Comparison of ENCODE assay signal across 8 cellular contexts in genomic region chr13:44917589-44918322, GRCh38.
DNase-seq lines count a peak whose midpoint lies in the region; ATAC-seq and TF ChIP-seq lines count a peak whose summit lies in the region.

No MANE protein-coding gene starts in this region.

- H3K9me3 Mint-ChIP-seq in activated naive CD8-positive, alpha-beta T cell treated with anti-CD3 and anti-CD28 coated beads for 36 hours = no peaks in the 10 kb centered on the region
- H3K9me3 Mint-ChIP-seq in glutamatergic neuron (ENCODE audit: unreplicated experiment) = peaks cover 3% of the 10 kb centered on the region

- peak; percentile 84 for TF ChIP-seq POLR2A in NB4 (IDR thresholded peaks at IDR 0.05; ENCODE audit: extremely low read depth, insufficient read length)

- no peaks in the 10 kb centered on the region for H3K79me2 ChIP-seq in SK-N-SH (ENCODE audit: insufficient read depth)

- H3K4me3 ChIP-seq in NB4 (ENCODE audit: low read depth, low read length) = peak overlapping the region; percentile 77
- H3K4me3 ChIP-seq in SK-N-SH (ENCODE audit: low read depth in 2 of 2, low read length in 1 of 2) = peak overlapping the region; percentile 58 to 64

- peaks cover 8 to 20% of the 10 kb centered on the region in 2 experiments; a peak in 3 of 4 replicates for H3K4me1 ChIP-seq in SK-N-SH (ENCODE audit: control insufficient read depth in 1 of 2, insufficient read depth in 2 of 2, low read depth in 1 of 2, low read length in 1 of 2)

- POLR2A ChIA-PET in SK-N-SH (lab: Yijun Ruan, JAX) = no interaction called here

- ATAC-seq in HG02571 (IDR thresholded peaks at IDR 0.05; ENCODE audit: unreplicated experiment) = peak; percentile 71

- H3K9me3 ChIP-seq in SK-N-SH = no peaks in the 10 kb centered on the region

- H3F3A ChIP-seq in SK-N-SH (replicated peaks; ENCODE audit: insufficient read depth) = peaks cover 18% of the 10 kb centered on the region

- peak overlapping the region; percentile 86 for H2AFZ ChIP-seq in SK-N-SH (ENCODE audit: low read depth)

- H3K4me1 Mint-ChIP-seq in activated naive CD8-positive, alpha-beta T cell treated with anti-CD3 and anti-CD28 coated beads for 36 hours = no peaks in the 10 kb centered on the region
- H3K4me1 Mint-ChIP-seq in glutamatergic neuron (ENCODE audit: low read depth, unreplicated experiment) = peaks cover 2% of the 10 kb centered on the region

- H3K27me3 Mint-ChIP-seq in activated naive CD8-positive, alpha-beta T cell treated with anti-CD3 and anti-CD28 coated beads for 36 hours = no peaks in the 10 kb centered on the region
- peaks cover under 1% of the 10 kb centered on the region for H3K27me3 Mint-ChIP-seq in glutamatergic neuron (ENCODE audit: unreplicated experiment)

- H3K9ac ChIP-seq in SK-N-SH = peak overlapping the region; percentile 84

- H3K27ac Mint-ChIP-seq in activated naive CD8-positive, alpha-beta T cell treated with anti-CD3 and anti-CD28 coated beads for 36 hours = no peak overlapping the region
- no peak overlapping the region for H3K27ac Mint-ChIP-seq in glutamatergic neuron (ENCODE audit: unreplicated experiment)

- no peaks in the 10 kb centered on the region for H3K9me2 ChIP-seq in SK-N-SH

- peak; percentile 92 for DNase-seq in GM04504 (ENCODE audit: low read depth)
- peak; percentile 99 for DNase-seq in NB4 (ENCODE audit: low read depth)
- DNase-seq in SK-N-SH = peak; percentile 84
- peak; percentile 90 for DNase-seq in activated naive CD8-positive, alpha-beta T cell treated with anti-CD3 and anti-CD28 coated beads for 36 hours
- DNase-seq in glutamatergic neuron = peak; percentile 95
- DNase-seq in occipital lobe (lab: John Stamatoyannopoulos, UW) = peak; percentile 90

- peak overlapping the region; percentile 73 for H3K4me2 ChIP-seq in SK-N-SH

- H3K27ac ChIP-seq in SK-N-SH (ENCODE audit: low read depth in 2 of 2, low read length in 1 of 2) = peak overlapping the region; percentile 98 to 99
- peak overlapping the region; percentile 99 for H3K27ac ChIP-seq in temporal lobe (ENCODE audit: low read depth, low read length)

- H3K36me3 ChIP-seq in SK-N-SH (replicated peaks in 1 of 2; ENCODE audit: control insufficient read depth in 1 of 2, insufficient read depth in 2 of 2, low read length in 1 of 2) = no peaks in the 10 kb centered on the region

- TF ChIP-seq EP300 in SK-N-SH (IDR thresholded peaks at IDR 0.05; ENCODE audit: borderline replicate concordance in 1 of 2, low read depth in 1 of 2, low read length in 1 of 2) = no peak; a peak in 1 of 4 replicates

- H3K27me3 ChIP-seq in SK-N-SH (ENCODE audit: insufficient read depth) = no peaks in the 10 kb centered on the region

- 2% methylated on average over 36 of the region's 41 CpGs for WGBS in SK-N-SH (ENCODE audit: low lambda C conversion rate)

- CTCF ChIA-PET in SK-N-SH (lab: Yijun Ruan, JAX) = interaction anchor here (0.6 to 3.1 kb wide), 18 partner anchors 10 to 675 kb away, joined by 3 to 16 read pairs (median 4); no protein-coding TSS in a partner anchor

- TF ChIP-seq CTCF in NB4 (IDR thresholded peaks at IDR 0.05; ENCODE audit: low read depth, low read length) = no peak
- TF ChIP-seq CTCF in SK-N-SH (IDR thresholded peaks at IDR 0.05) = peak; percentile 55
- peak; percentile 14 for TF ChIP-seq CTCF in glutamatergic neuron (IDR thresholded peaks at IDR 0.05; ENCODE audit: partially characterized antibody, unreplicated experiment)

- H3K4me3 Mint-ChIP-seq in activated naive CD8-positive, alpha-beta T cell treated with anti-CD3 and anti-CD28 coated beads for 36 hours = no peak overlapping the region
- no peak overlapping the region for H3K4me3 Mint-ChIP-seq in glutamatergic neuron (ENCODE audit: unreplicated experiment)

- TF ChIP-seq RAD21 in SK-N-SH (IDR thresholded peaks at IDR 0.05; ENCODE audit: low read length) = peak; percentile 30

- H3K36me3 Mint-ChIP-seq in activated naive CD8-positive, alpha-beta T cell treated with anti-CD3 and anti-CD28 coated beads for 36 hours = no peaks in the 10 kb centered on the region
- H3K36me3 Mint-ChIP-seq in glutamatergic neuron (ENCODE audit: unreplicated experiment) = no peaks in the 10 kb centered on the region

- no peaks in the 10 kb centered on the region for H4K20me1 ChIP-seq in SK-N-SH (ENCODE audit: insufficient read depth)

TF ChIP-seq in SK-N-SH, 30 proteins besides CTCF, POLR2A, EP300 and RAD21:
- TF ChIP-seq NFIC (IDR thresholded peaks at IDR 0.05; ENCODE audit: borderline replicate concordance) (0 out of 2 replicates have a peak, but pooled peaks have one; percentile 9), RXRA (IDR thresholded peaks at IDR 0.05; ENCODE audit: borderline replicate concordance, low read depth) (no peak; the same call in 1 of the 2 replicates), JUND (IDR thresholded peaks at IDR 0.05) (no peak), NRF1 (IDR thresholded peaks at IDR 0.05; ENCODE audit: low read depth, low read length) (peak; percentile 88), RCOR1 (IDR thresholded peaks at IDR 0.05; ENCODE audit: low read length) (peak; percentile 64; the same call in 1 of the 2 replicates), CHD2 (IDR thresholded peaks at IDR 0.05; ENCODE audit: low read length, partially characterized antibody) (peak; percentile 74), SMC3 (IDR thresholded peaks at IDR 0.05; ENCODE audit: low read depth, low read length) (peak; percentile 39; the same call in 1 of the 2 replicates), GABPA (IDR thresholded peaks at IDR 0.05; ENCODE audit: low read depth) (peak; percentile 28; the same call in 1 of the 2 replicates), TEAD4 (IDR thresholded peaks at IDR 0.05; ENCODE audit: borderline replicate concordance, insufficient read depth) (peak; percentile 93), GATA2 (CRISPR knock-in tag; IDR thresholded peaks at IDR 0.05) (no peak; the same call in 1 of the 2 replicates), FOXM1 (IDR thresholded peaks at IDR 0.05; ENCODE audit: low read depth) (no peak; the same call in 1 of the 2 replicates), ELF1 (IDR thresholded peaks at IDR 0.05) (peak; percentile 99), FOSL2 (IDR thresholded peaks at IDR 0.05; ENCODE audit: borderline replicate concordance, low read depth) (peak; percentile 79), USF1 (IDR thresholded peaks at IDR 0.05; ENCODE audit: borderline replicate concordance, low read depth) (peak; percentile 34; the same call in 1 of the 2 replicates), YY1 (IDR thresholded peaks at IDR 0.05; ENCODE audit: low read depth) (peak; percentile 40; the same call in 1 of the 2 replicates), SIN3A (IDR thresholded peaks at IDR 0.05; ENCODE audit: borderline replicate concordance, low read depth, low read length) (peak; percentile 55; the same call in 1 of the 2 replicates), EZH2phosphoT487 (IDR thresholded peaks at IDR 0.05; ENCODE audit: borderline replicate concordance, low read depth) (no peak)
- TF ChIP-seq, protein P1, sequence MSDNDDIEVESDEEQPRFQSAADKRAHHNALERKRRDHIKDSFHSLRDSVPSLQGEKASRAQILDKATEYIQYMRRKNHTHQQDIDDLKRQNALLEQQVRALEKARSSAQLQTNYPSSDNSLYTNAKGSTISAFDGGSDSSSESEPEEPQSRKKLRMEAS (IDR thresholded peaks at IDR 0.05; ENCODE audit: low read depth) = peak; percentile 87

Comparison
In these comparisons a context has a peak if more than half of its experiments do, and no peak if none do; other contexts are left out.
1. Peak in every context shown above with its lines: DNase-seq, ATAC-seq, H3K4me3 ChIP-seq and H3K27ac ChIP-seq.